29 cellular contexts compared by ENCODE assay signal in the genomic region with DNA sequence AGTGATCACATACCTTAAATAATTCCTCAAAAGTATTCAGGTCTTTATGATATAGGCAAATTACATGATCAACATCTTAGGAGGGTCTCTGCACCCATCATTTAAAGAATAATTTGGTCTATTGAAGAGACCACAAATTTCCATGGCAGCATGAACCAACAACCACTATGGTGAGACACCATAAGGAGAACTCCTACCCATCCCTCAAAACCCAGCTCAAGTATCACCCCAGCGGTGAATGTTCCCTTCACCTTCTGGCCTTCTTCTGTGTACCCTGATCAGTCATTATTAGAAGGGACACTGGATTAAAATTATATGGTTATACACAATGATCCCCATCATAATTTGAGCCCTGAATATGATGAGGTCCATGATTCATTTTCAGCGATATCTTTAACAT.
DNase-seq lines count a peak whose midpoint lies in the region; ATAC-seq and TF ChIP-seq lines count a peak whose summit lies in the region.
"Had no signal": no experiment of that assay in that cellular context is flagged by ENCODE, and none has a peak within 500 bp of the region (broad histone marks: within the 10 kb centered on the region; RNA-seq: fewer than 3 reads in every experiment).

No MANE protein-coding gene starts in this region.

- no peak for ATAC-seq in SK-N-SH treated with all-trans-retinoic acid at 6 μM for 48 hours
- ATAC-seq: A549; CD8-positive, alpha-beta T cell had no signal

- H4K20me1 ChIP-seq in SK-N-SH (ENCODE audit: insufficient read depth), result no peaks in the 10 kb centered on the region
- H4K20me1 ChIP-seq: BLaER1; BLaER1 treated with 17β-estradiol and CSF1 and Interleukin-3, amounts not matched to agents 10 nM and 100 nM had no signal

- no peaks in the 10 kb centered on the region for H3K27me3 ChIP-seq in SK-N-SH (ENCODE audit: insufficient read depth)
- H3K27me3 ChIP-seq: BLaER1; BLaER1 treated with 17β-estradiol and CSF1 and Interleukin-3, amounts not matched to agents 10 nM and 100 nM had no signal

- H3K9ac ChIP-seq in SK-N-SH, result no peak overlapping the region
- H3K9ac ChIP-seq: BLaER1; BLaER1 treated with 17β-estradiol and CSF1 and Interleukin-3, amounts not matched to agents 10 nM and 100 nM had no signal

- TF ChIP-seq CTCF in SK-N-SH (IDR thresholded peaks at IDR 0.05), result no peak
- TF ChIP-seq CTCF in HEK293 (tag by site-specific recombination; IDR thresholded peaks at IDR 0.05), result no peak

- H2AFZ ChIP-seq in SK-N-SH (ENCODE audit: low read depth), result no peak overlapping the region

- H3K79me2 ChIP-seq in SK-N-SH (ENCODE audit: insufficient read depth), result no peaks in the 10 kb centered on the region

- H3K27ac ChIP-seq in SK-N-SH (ENCODE audit: low read depth in 2 of 2, low read length in 1 of 2) (no peak overlapping the region), HEK293 (ENCODE audit: extremely low read depth, low read depth, low read length) (no peak overlapping the region)
- H3K27ac ChIP-seq: 22Rv1; A549; BLaER1; BLaER1 treated with 17β-estradiol and CSF1 and Interleukin-3, amounts not matched to agents 10 nM and 100 nM; C4-2B had no signal

- DNase-seq in SK-N-SH (no peak), NOMO-1 (lab: John Stamatoyannopoulos, UW; ENCODE audit: unreplicated experiment in 2 of 2) (no peak)
- DNase-seq: 8988T; ACHN; AML-193; BE2C; C1 segment of cervical spinal cord; Caco-2; Calu3; CD4-positive, alpha-beta memory T cell; CD4-positive, alpha-beta T cell; CD4-positive, CD25-positive, alpha-beta regulatory T cell; CD8-positive, alpha-beta memory T cell; CD8-positive, alpha-beta T cell; COR-L47; DMS 273 treated with DMSO at 0.1 percent for 48 hours; DMS153; DMS53; DMS79; DMS79 treated with DMSO at 0.1 percent for 48 hours; DND-41; EL had no signal

- H3F3A ChIP-seq in SK-N-SH (replicated peaks; ENCODE audit: insufficient read depth), result no peaks in the 10 kb centered on the region

- H3K36me3 ChIP-seq in SK-N-SH (replicated peaks in 1 of 2; ENCODE audit: control insufficient read depth in 1 of 2, insufficient read depth in 2 of 2, low read length in 1 of 2), result no peaks in the 10 kb centered on the region
- no peaks in the 10 kb centered on the region for H3K36me3 ChIP-seq in HEK293 (ENCODE audit: control insufficient read depth in 2 of 2, insufficient read depth in 1 of 2, low read length in 2 of 2)
- H3K36me3 ChIP-seq: BE2C; BLaER1; BLaER1 treated with 17β-estradiol and CSF1 and Interleukin-3, amounts not matched to agents 10 nM and 100 nM had no signal

- POLR2A ChIA-PET in SK-N-SH (lab: Yijun Ruan, JAX) (no interaction called here), HEK293 (lab: Yijun Ruan, JAX) (no interaction called here)

- no peaks in the 10 kb centered on the region for H3K9me2 ChIP-seq in SK-N-SH

- no peak overlapping the region for H3K4me3 ChIP-seq in SK-N-SH (ENCODE audit: low read depth in 2 of 2, low read length in 1 of 2)
- no peak overlapping the region for H3K4me3 ChIP-seq in HEK293 (ENCODE audit: low read depth, low read length)
- H3K4me3 ChIP-seq: A549; BLaER1; BLaER1 treated with 17β-estradiol and CSF1 and Interleukin-3, amounts not matched to agents 10 nM and 100 nM had no signal

- CTCF ChIA-PET in SK-N-SH (lab: Yijun Ruan, JAX) (interaction anchor here (1.2 kb wide), 1 partner anchor 21 kb away, joined by 3 read pairs; no protein-coding TSS in a partner anchor), HEK293 (lab: Yijun Ruan, JAX) (no interaction called here)

- TF ChIP-seq RAD21 in SK-N-SH (IDR thresholded peaks at IDR 0.05; ENCODE audit: low read length), result no peak

- H3K9me3 ChIP-seq in SK-N-SH (no peaks in the 10 kb centered on the region), HEK293 (ENCODE audit: control insufficient read depth, insufficient read depth, low read depth, low read length) (no peaks in the 10 kb centered on the region)
- H3K9me3 ChIP-seq: A549, BE2C, Caco-2 had no signal

- H3K4me1 ChIP-seq in SK-N-SH (ENCODE audit: control insufficient read depth in 1 of 2, insufficient read depth in 2 of 2, low read depth in 1 of 2, low read length in 1 of 2) (peaks cover 0 to 13% of the 10 kb centered on the region in 2 experiments; a peak in 2 of 4 replicates), HEK293 (ENCODE audit: control insufficient read depth, insufficient read depth, low read length) (no peaks in the 10 kb centered on the region)
- H3K4me1 ChIP-seq: A549; BE2C; BLaER1; BLaER1 treated with 17β-estradiol and CSF1 and Interleukin-3, amounts not matched to agents 10 nM and 100 nM; Caco-2 had no signal

- WGBS in SK-N-SH (ENCODE audit: low lambda C conversion rate), result 90% methylated on average over 2 of the region's 2 CpGs

- no peak overlapping the region for H3K4me2 ChIP-seq in SK-N-SH
- H3K4me2 ChIP-seq: A549; BLaER1; BLaER1 treated with 17β-estradiol and CSF1 and Interleukin-3, amounts not matched to agents 10 nM and 100 nM had no signal

- TF ChIP-seq EP300 in SK-N-SH (IDR thresholded peaks at IDR 0.05; ENCODE audit: borderline replicate concordance in 1 of 2, low read depth in 1 of 2, low read length in 1 of 2), result no peak

TF ChIP-seq in SK-N-SH treated with all-trans-retinoic acid at 6 μM for 48 hours, 23 proteins besides CTCF, POLR2A, EP300 and RAD21:
- TF ChIP-seq ZFP3 (CRISPR knock-in tag; IDR thresholded peaks at IDR 0.05) (peak; percentile 93), ZNF565 (CRISPR knock-in tag; conservative IDR thresholded peaks at IDR 0.05; ENCODE audit: low read depth) (no peak), BACH2 (CRISPR knock-in tag; IDR thresholded peaks at IDR 0.05; ENCODE audit: borderline replicate concordance) (no peak)
- TF ChIP-seq, protein P1, sequence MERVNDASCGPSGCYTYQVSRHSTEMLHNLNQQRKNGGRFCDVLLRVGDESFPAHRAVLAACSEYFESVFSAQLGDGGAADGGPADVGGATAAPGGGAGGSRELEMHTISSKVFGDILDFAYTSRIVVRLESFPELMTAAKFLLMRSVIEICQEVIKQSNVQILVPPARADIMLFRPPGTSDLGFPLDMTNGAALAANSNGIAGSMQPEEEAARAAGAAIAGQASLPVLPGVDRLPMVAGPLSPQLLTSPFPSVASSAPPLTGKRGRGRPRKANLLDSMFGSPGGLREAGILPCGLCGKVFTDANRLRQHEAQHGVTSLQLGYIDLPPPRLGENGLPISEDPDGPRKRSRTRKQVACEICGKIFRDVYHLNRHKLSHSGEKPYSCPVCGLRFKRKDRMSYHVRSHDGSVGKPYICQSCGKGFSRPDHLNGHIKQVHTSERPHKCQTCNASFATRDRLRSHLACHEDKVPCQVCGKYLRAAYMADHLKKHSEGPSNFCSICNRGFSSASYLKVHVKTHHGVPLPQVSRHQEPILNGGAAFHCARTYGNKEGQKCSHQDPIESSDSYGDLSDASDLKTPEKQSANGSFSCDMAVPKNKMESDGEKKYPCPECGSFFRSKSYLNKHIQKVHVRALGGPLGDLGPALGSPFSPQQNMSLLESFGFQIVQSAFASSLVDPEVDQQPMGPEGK (CRISPR knock-in tag; IDR thresholded peaks at IDR 0.05; ENCODE audit: borderline replicate concordance), result no peak

TF ChIP-seq in SK-N-SH, 30 proteins besides CTCF, POLR2A, EP300 and RAD21:
- TF ChIP-seq EZH2phosphoT487 (IDR thresholded peaks at IDR 0.05; ENCODE audit: borderline replicate concordance, low read depth) (no peak), JUND (IDR thresholded peaks at IDR 0.05) (no peak), RFX5 (IDR thresholded peaks at IDR 0.05; ENCODE audit: low read length) (no peak), RCOR1 (IDR thresholded peaks at IDR 0.05; ENCODE audit: low read length) (no peak), TEAD4 (IDR thresholded peaks at IDR 0.05; ENCODE audit: borderline replicate concordance, insufficient read depth) (no peak), RXRA (IDR thresholded peaks at IDR 0.05; ENCODE audit: borderline replicate concordance, low read depth) (no peak), SIN3A (IDR thresholded peaks at IDR 0.05; ENCODE audit: borderline replicate concordance, low read depth, low read length) (no peak), TCF12 (IDR thresholded peaks at IDR 0.05) (no peak)

TF ChIP-seq in HEK293, 187 proteins besides CTCF, POLR2A, EP300 and RAD21 (continues in another document):
- TF ChIP-seq ZNF518A (tag by site-specific recombination; conservative IDR thresholded peaks at IDR 0.05; ENCODE audit: low read depth), result no peak
